ENCODE assay signal across 15 cellular contexts in genomic region chr5:57358796-57359592, GRCh38.
DNase-seq lines count a peak whose midpoint lies in the region; TF ChIP-seq lines count a peak whose summit lies in the region.
"Had no signal": no experiment of that assay in that cellular context is flagged by ENCODE, and none has a peak within 500 bp of the region (broad histone marks: within the 10 kb centered on the region; RNA-seq: fewer than 3 reads in every experiment).

No MANE protein-coding gene starts in this region.

- H4K20me1 ChIP-seq in mammary epithelial cell (ENCODE audit: insufficient read depth, low read length), result no peaks in the 10 kb centered on the region

- in situ Hi-C loops in mammary epithelial cell (cut with MboI; ENCODE audit: low sequenced_read_pairs in 2 of 2), result no loop called here

- no peaks in the 10 kb centered on the region for H3K27me3 ChIP-seq in cardiac muscle cell
- no peaks in the 10 kb centered on the region for H3K27me3 ChIP-seq in right atrium auricular region
- peaks cover 0 to 3% of the 10 kb centered on the region in 2 experiments for H3K27me3 ChIP-seq in mesenchymal stem cell (ENCODE audit: control insufficient read depth in 1 of 2, insufficient read depth in 1 of 2, low read length in 2 of 2)
- H3K27me3 ChIP-seq in mammary epithelial cell (ENCODE audit: insufficient read depth, low read length), result no peaks in the 10 kb centered on the region
- H3K27me3 ChIP-seq: BE2C had no signal

- no peak overlapping the region for H2BK5ac ChIP-seq in mesenchymal stem cell (ENCODE audit: low read depth, low read length, poor library complexity, severe bottlenecking)

- H3K4me3 ChIP-seq in cardiac muscle cell (no peak overlapping the region), right atrium auricular region (no peak overlapping the region), choroid plexus epithelial cell (ENCODE audit: low read depth, low read length) (no peak overlapping the region), mesenchymal stem cell (ENCODE audit: insufficient read depth in 1 of 2, low read depth in 1 of 2, low read length in 2 of 2) (no peak overlapping the region), mammary epithelial cell (replicated peaks in 1 of 3; ENCODE audit: insufficient read depth in 1 of 3, low read depth in 2 of 3, low read length in 3 of 3) (no peak overlapping the region)
- H3K4me3 ChIP-seq: HAP-1 had no signal

- no peak for TF ChIP-seq CTCF in cardiac muscle cell (IDR thresholded peaks at IDR 0.05; ENCODE audit: low read depth, low read length)
- TF ChIP-seq CTCF in right atrium auricular region (IDR thresholded peaks at IDR 0.05), result no peak
- no peak for TF ChIP-seq CTCF in choroid plexus epithelial cell (conservative IDR thresholded peaks at IDR 0.05; ENCODE audit: low read depth, low read length)
- no peak for TF ChIP-seq CTCF in mammary epithelial cell (conservative IDR thresholded peaks at IDR 0.05 in 1 of 2, IDR thresholded peaks at IDR 0.05 in 1 of 2; ENCODE audit: extremely low read depth in 1 of 2, insufficient read depth in 1 of 2, low read depth in 1 of 2, low read length in 2 of 2)

- H2BK120ac ChIP-seq in mesenchymal stem cell (ENCODE audit: low read depth, low read length), result no peak overlapping the region

- no peaks in the 10 kb centered on the region for H3K79me1 ChIP-seq in mesenchymal stem cell (replicated peaks; ENCODE audit: low read length, poor library complexity, severe bottlenecking)

- no peak overlapping the region for H4K91ac ChIP-seq in mesenchymal stem cell (ENCODE audit: low read length)

- H3K9ac ChIP-seq in mesenchymal stem cell (ENCODE audit: low read length) (no peak overlapping the region), mammary epithelial cell (ENCODE audit: insufficient read depth, low read length) (no peak overlapping the region)

- intact Hi-C loops in mammary epithelial cell (cut with micrococcal nuclease), result no loop called here

- no TSS peak for BruUV-seq in mammary epithelial cell (replicated peaks; lab: Mats Ljungman, UMichigan)

- no peak overlapping the region for H4K8ac ChIP-seq in mesenchymal stem cell (ENCODE audit: low read length)

- no peak overlapping the region for H2AK5ac ChIP-seq in mesenchymal stem cell (ENCODE audit: low read length, severe bottlenecking)

- H3K4me2 ChIP-seq in mesenchymal stem cell (ENCODE audit: low read length, poor library complexity, severe bottlenecking) (no peak overlapping the region), mammary epithelial cell (ENCODE audit: insufficient read depth, low read depth, low read length) (no peak overlapping the region)

- peak overlapping the region; percentile 12 to 21 for H3K18ac ChIP-seq in mesenchymal stem cell (ENCODE audit: low read depth in 1 of 2, low read length in 2 of 2)

- H3K9me3 ChIP-seq in cardiac muscle cell (ENCODE audit: low read depth) (no peaks in the 10 kb centered on the region), right atrium auricular region (no peaks in the 10 kb centered on the region), mesenchymal stem cell (ENCODE audit: control insufficient read depth, low read length) (no peaks in the 10 kb centered on the region), mammary epithelial cell (replicated peaks; ENCODE audit: insufficient read depth, low read length) (no peaks in the 10 kb centered on the region)
- H3K9me3 ChIP-seq: BE2C, HAP-1 had no signal

- no peak overlapping the region for H2AFZ ChIP-seq in mesenchymal stem cell (ENCODE audit: low read depth, low read length)
- no peak overlapping the region for H2AFZ ChIP-seq in mammary epithelial cell (ENCODE audit: low read depth, low read length)

- H3K27ac ChIP-seq in cardiac muscle cell (no peak overlapping the region), right atrium auricular region (no peak overlapping the region), mesenchymal stem cell (ENCODE audit: low read length, poor library complexity, severe bottlenecking) (no peak overlapping the region), mammary epithelial cell (ENCODE audit: insufficient read depth, low read depth, low read length) (no peak overlapping the region)
- H3K27ac ChIP-seq: C4-2B had no signal

- WGBS in mesenchymal stem cell, result 84% methylated on average over 2 of the region's 5 CpGs
- WGBS in mammary epithelial cell (ENCODE audit: low coverage, missing lambda C conversion rate), result 96% methylated on average over 5 of the region's 5 CpGs

- DNase-seq in cardiac muscle cell (ENCODE audit: low read depth in 1 of 2, low spot score in 1 of 2) (peak; percentile 14 to 17), right atrium auricular region (ENCODE audit: low spot score) (no peak), choroid plexus epithelial cell (ENCODE audit: low read depth) (peak; percentile 31), mesenchymal stem cell (no peak), superior temporal gyrus (ENCODE audit: extremely low spot score) (no peak), NCI-H187 (lab: John Stamatoyannopoulos, UW) (no peak), mammary epithelial cell (no peak)
- DNase-seq: 8988T; BE2C; CD4-positive, alpha-beta memory T cell; DMS79 treated with DMSO at 0.1 percent for 48 hours; EL had no signal

- no peak overlapping the region for H2BK15ac ChIP-seq in mesenchymal stem cell (ENCODE audit: low read depth, poor library complexity, severe bottlenecking)

- no peak overlapping the region for H3K14ac ChIP-seq in mesenchymal stem cell (ENCODE audit: low read length in 2 of 2)

- H3K79me2 ChIP-seq in mammary epithelial cell (ENCODE audit: insufficient read depth, low read length), result no peaks in the 10 kb centered on the region

- H3K4ac ChIP-seq in mesenchymal stem cell (ENCODE audit: low read depth in 1 of 2, low read length in 2 of 2), result peak overlapping the region in 1 of 2 experiments; percentile 3

- H3K36me3 ChIP-seq in cardiac muscle cell, result no peaks in the 10 kb centered on the region
- no peaks in the 10 kb centered on the region for H3K36me3 ChIP-seq in right atrium auricular region
- no peaks in the 10 kb centered on the region for H3K36me3 ChIP-seq in mesenchymal stem cell (ENCODE audit: control insufficient read depth in 1 of 2, insufficient read depth in 2 of 2, low read depth in 1 of 2, low read length in 2 of 2)
- no peaks in the 10 kb centered on the region for H3K36me3 ChIP-seq in mammary epithelial cell (ENCODE audit: insufficient read depth, low read length)
- H3K36me3 ChIP-seq: BE2C, HAP-1 had no signal

- CTCF ChIA-PET in mammary epithelial cell (lab: Charles Lee; ENCODE audit: low non-redundant PET), result no interaction called here

- dilution Hi-C loops in mammary epithelial cell (cut with HindIII; ENCODE audit: low sequenced_read_pairs), result no loop called here

- TF ChIP-seq RAD21 in Ishikawa (IDR thresholded peaks at IDR 0.05; ENCODE audit: low read depth), result no peak

- H3K4me1 ChIP-seq in cardiac muscle cell (ENCODE audit: low read depth) (no peaks in the 10 kb centered on the region), right atrium auricular region (no peaks in the 10 kb centered on the region), mesenchymal stem cell (ENCODE audit: control insufficient read depth, insufficient read depth, low read depth, low read length) (no peaks in the 10 kb centered on the region), mammary epithelial cell (ENCODE audit: insufficient read depth, low read length) (no peaks in the 10 kb centered on the region)
- H3K4me1 ChIP-seq: BE2C, HAP-1 had no signal

- H3K23ac ChIP-seq in mesenchymal stem cell (ENCODE audit: low read length in 2 of 2), result no peak overlapping the region

- TF ChIP-seq EP300 in Ishikawa (IDR thresholded peaks at IDR 0.05; ENCODE audit: borderline replicate concordance), result no peak

- peak overlapping the region in 1 of 2 experiments; percentile 1 for H2BK12ac ChIP-seq in mesenchymal stem cell (ENCODE audit: low read length in 2 of 2)

TF ChIP-seq in Ishikawa, 13 proteins besides CTCF, POLR2A, EP300 and RAD21:
- TF ChIP-seq YY1 (IDR thresholded peaks at IDR 0.05; ENCODE audit: low read depth) (no peak), USF1 (IDR thresholded peaks at IDR 0.05) (no peak), TAF1 (IDR thresholded peaks at IDR 0.05; ENCODE audit: low read depth) (no peak), FOXM1 (IDR thresholded peaks at IDR 0.05; ENCODE audit: borderline replicate concordance, low read depth) (no peak), REST (IDR thresholded peaks at IDR 0.05; ENCODE audit: low read depth) (peak; percentile 50; the same call in 1 of the 2 replicates)

Comparison
In these comparisons a context has a peak if more than half of its experiments do, and no peak if none do; other contexts are left out.
1. DNase-seq: peak in cardiac muscle cell (2 of 2) and choroid plexus epithelial cell (single experiment); none in right atrium auricular region (single experiment), mesenchymal stem cell (single experiment), superior temporal gyrus (single experiment), NCI-H187 (0 of 2) and mammary epithelial cell (single experiment).